9 cellular contexts compared by ENCODE assay signal in the genomic region with DNA sequence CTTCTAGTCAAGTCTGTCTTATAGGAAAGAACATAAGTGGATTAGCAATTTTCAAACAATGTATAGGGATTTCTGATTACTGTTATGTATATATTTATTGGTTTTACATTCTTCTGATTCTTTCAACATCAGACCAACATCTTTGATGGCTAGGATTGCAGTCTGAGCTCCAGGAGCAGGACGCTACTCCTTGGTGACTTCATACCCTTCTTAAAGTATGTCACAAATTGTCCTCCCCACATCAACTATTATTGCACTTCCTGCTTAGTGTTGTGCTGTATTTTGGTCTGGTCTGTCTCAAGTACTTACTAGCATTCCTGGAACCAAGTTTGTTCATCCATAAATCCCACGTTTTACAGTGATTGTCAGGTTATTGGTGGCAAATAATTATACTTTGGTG. TPM values are rescaled to one million over a fixed set of nuclear protein-coding genes. Genes with fewer than 3 reads are reported as not detected.
A peak's percentile ranks its signal among the peaks of the same experiment; 100 is the strongest.
DNase-seq lines count a peak whose midpoint lies in the region; ATAC-seq, FAIRE-seq and TF ChIP-seq lines count a peak whose summit lies in the region.
"Had no signal": no experiment of that assay in that cellular context is flagged by ENCODE, and none has a peak within 500 bp of the region (broad histone marks: within the 10 kb centered on the region; RNA-seq: fewer than 3 reads in every experiment).

No MANE protein-coding gene starts in this region.

- TF ChIP-seq POLR2A in A549 (IDR thresholded peaks at IDR 0.05; ENCODE audit: low read length) (no peak), gastroesophageal sphincter (IDR thresholded peaks at IDR 0.05) (no peak)

- H3K4me1 ChIP-seq in A549 (peaks cover 38% of the 10 kb centered on the region), HEK293 (ENCODE audit: control insufficient read depth, insufficient read depth, low read length) (peaks cover 51% of the 10 kb centered on the region), gastroesophageal sphincter (peaks cover 0 to 4% (median 0%) of the 10 kb centered on the region in 3 donors)

- no peak overlapping the region for H3K4me3 ChIP-seq in A549
- H3K4me3 ChIP-seq in HEK293 (ENCODE audit: low read depth, low read length) = no peak overlapping the region
- no peak overlapping the region for H3K4me3 ChIP-seq in gastroesophageal sphincter

- H3K36me3 ChIP-seq in HEK293 (ENCODE audit: control insufficient read depth in 2 of 2, insufficient read depth in 1 of 2, low read length in 2 of 2) = no peaks in the 10 kb centered on the region
- H3K36me3 ChIP-seq in gastroesophageal sphincter = no peaks in the 10 kb centered on the region

- FAIRE-seq in A549 (lab: Jason Lieb, UNC) = no peak

- H3K27ac ChIP-seq in A549 = peak overlapping the region; percentile 80 to 84
- peak overlapping the region; percentile 77 for H3K27ac ChIP-seq in HEK293 (ENCODE audit: extremely low read depth, low read depth, low read length)
- no peak overlapping the region for H3K27ac ChIP-seq in gastroesophageal sphincter

- TF ChIP-seq RAD21 in A549 (conservative IDR thresholded peaks at IDR 0.05 in 1 of 2, IDR thresholded peaks at IDR 0.05 in 1 of 2) = no peak

- DNase-seq in A549 (ENCODE audit: low read depth in 1 of 2, low spot score in 1 of 2) (peak in 1 of 2 experiments; percentile 48), amniotic epithelial cell (ENCODE audit: low read depth) (peak; percentile 62), iris pigment epithelial cell (ENCODE audit: low read depth) (peak; percentile 82), NCI-H446 (lab: John Stamatoyannopoulos, UW) (no peak)
- DNase-seq: activated CD4-positive, CD25-positive, alpha-beta regulatory T cell treated with anti-CD3 and anti-CD28 coated beads, Interleukin-2, amount 50 U/mL, for 72 hours had no signal

- TF ChIP-seq CTCF in A549 (IDR thresholded peaks at IDR 0.05) = no peak
- TF ChIP-seq CTCF in HEK293 (tag by site-specific recombination; IDR thresholded peaks at IDR 0.05) = no peak
- TF ChIP-seq CTCF in gastroesophageal sphincter (IDR thresholded peaks at IDR 0.05) = no peak

- POLR2A ChIA-PET in A549 (lab: Yijun Ruan, JAX) = no interaction called here
- POLR2A ChIA-PET in HEK293 (lab: Yijun Ruan, JAX) = interaction anchor here (1.0 kb wide), 1 partner anchor 23 kb away, joined by 3 read pairs; no protein-coding TSS in a partner anchor

- ATAC-seq in A549 = peak in 1 of 2 experiments; percentile 66; a peak in 3 of 6 replicates
- ATAC-seq in gastroesophageal sphincter = no peak
- ATAC-seq in GM19467 (IDR thresholded peaks at IDR 0.05; ENCODE audit: unreplicated experiment) = no peak
- ATAC-seq in GM19351 (IDR thresholded peaks at IDR 0.05; ENCODE audit: unreplicated experiment) = no peak

- peak overlapping the region; percentile 58 for H3K4me2 ChIP-seq in A549

- no peaks in the 10 kb centered on the region for H3K9me3 ChIP-seq in A549
- no peaks in the 10 kb centered on the region for H3K9me3 ChIP-seq in HEK293 (ENCODE audit: control insufficient read depth, insufficient read depth, low read depth, low read length)
- no peaks in the 10 kb centered on the region for H3K9me3 ChIP-seq in gastroesophageal sphincter

- no peak for TF ChIP-seq EP300 in A549 (IDR thresholded peaks at IDR 0.05)
- no peak for TF ChIP-seq EP300 in gastroesophageal sphincter (IDR thresholded peaks at IDR 0.05)

- 19% methylated on average over 2 of the region's 2 CpGs for WGBS in A549 (ENCODE audit: missing lambda C conversion rate)
- WGBS in gastroesophageal sphincter (ENCODE audit: low coverage in 1 of 2), 2 donors = 74 to 88% methylated on average over 2 of the region's 2 CpGs

- CTCF ChIA-PET in A549 (lab: Yijun Ruan, JAX) = interaction anchor here (1.0 kb wide), 1 partner anchor 48 kb away, joined by 5 read pairs; a partner anchor contains a TSS
- CTCF ChIA-PET in HEK293 (lab: Yijun Ruan, JAX) = interaction anchor here (0.9 kb wide), 1 partner anchor 10 kb away, joined by 4 read pairs; no protein-coding TSS in a partner anchor

- H3K27me3 ChIP-seq in gastroesophageal sphincter = no peaks in the 10 kb centered on the region

TF ChIP-seq in A549, 52 proteins besides CTCF, POLR2A, EP300 and RAD21 (continues in another document):
- no peak for TF ChIP-seq KDM5A (IDR thresholded peaks at IDR 0.05)
- no peak for TF ChIP-seq PHF8 (IDR thresholded peaks at IDR 0.05; ENCODE audit: borderline replicate concordance, low read depth)
- TF ChIP-seq, protein P1, sequence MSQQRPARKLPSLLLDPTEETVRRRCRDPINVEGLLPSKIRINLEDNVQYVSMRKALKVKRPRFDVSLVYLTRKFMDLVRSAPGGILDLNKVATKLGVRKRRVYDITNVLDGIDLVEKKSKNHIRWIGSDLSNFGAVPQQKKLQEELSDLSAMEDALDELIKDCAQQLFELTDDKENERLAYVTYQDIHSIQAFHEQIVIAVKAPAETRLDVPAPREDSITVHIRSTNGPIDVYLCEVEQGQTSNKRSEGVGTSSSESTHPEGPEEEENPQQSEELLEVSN (IDR thresholded peaks at IDR 0.05; ENCODE audit: borderline replicate concordance, low read depth) = no peak
- TF ChIP-seq FOSL2 (IDR thresholded peaks at IDR 0.05) = no peak
- no peak for TF ChIP-seq FOSL2 (CRISPR knock-in tag; IDR thresholded peaks at IDR 0.05)
- TF ChIP-seq, protein P2, sequence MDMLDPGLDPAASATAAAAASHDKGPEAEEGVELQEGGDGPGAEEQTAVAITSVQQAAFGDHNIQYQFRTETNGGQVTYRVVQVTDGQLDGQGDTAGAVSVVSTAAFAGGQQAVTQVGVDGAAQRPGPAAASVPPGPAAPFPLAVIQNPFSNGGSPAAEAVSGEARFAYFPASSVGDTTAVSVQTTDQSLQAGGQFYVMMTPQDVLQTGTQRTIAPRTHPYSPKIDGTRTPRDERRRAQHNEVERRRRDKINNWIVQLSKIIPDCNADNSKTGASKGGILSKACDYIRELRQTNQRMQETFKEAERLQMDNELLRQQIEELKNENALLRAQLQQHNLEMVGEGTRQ (IDR thresholded peaks at IDR 0.05) = no peak
- no peak for TF ChIP-seq CBX2 (IDR thresholded peaks at IDR 0.05; ENCODE audit: borderline replicate concordance, low read depth)
- TF ChIP-seq, protein P3, sequence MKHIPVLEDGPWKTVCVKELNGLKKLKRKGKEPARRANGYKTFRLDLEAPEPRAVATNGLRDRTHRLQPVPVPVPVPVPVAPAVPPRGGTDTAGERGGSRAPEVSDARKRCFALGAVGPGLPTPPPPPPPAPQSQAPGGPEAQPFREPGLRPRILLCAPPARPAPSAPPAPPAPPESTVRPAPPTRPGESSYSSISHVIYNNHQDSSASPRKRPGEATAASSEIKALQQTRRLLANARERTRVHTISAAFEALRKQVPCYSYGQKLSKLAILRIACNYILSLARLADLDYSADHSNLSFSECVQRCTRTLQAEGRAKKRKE (CRISPR knock-in tag; IDR thresholded peaks at IDR 0.05; ENCODE audit: low read depth) = no peak
- no peak for TF ChIP-seq MAZ (IDR thresholded peaks at IDR 0.05; ENCODE audit: borderline replicate concordance, low read depth, low read length)

TF ChIP-seq in HEK293, 187 proteins besides CTCF, POLR2A, EP300 and RAD21:
- peak; percentile 50; the same call in 1 of the 2 replicates for TF ChIP-seq ZNF394 (tag by site-specific recombination; IDR thresholded peaks at IDR 0.05; ENCODE audit: borderline replicate concordance)
- no peak for TF ChIP-seq ZNF791 (tag by site-specific recombination; IDR thresholded peaks at IDR 0.05)

RNA-seq across cellular contexts. Expression of a gene that starts 49.0 kb away (rescaled TPM):
- 1.8 and 2.2 TPM in 2 replicates for polyA plus RNA-seq in A549 (2011; rRNA removed)
- polyA plus RNA-seq in A549 (2012; cell fraction: cytosol; rRNA removed) = 0.30 and 0.43 TPM in 2 replicates
- polyA plus RNA-seq in A549 (2012; cell fraction: nucleus; rRNA removed) = 0.60 and 0.74 TPM in 2 replicates
- polyA plus RNA-seq in A549 (2017; fragmentation: RNase III; extraction: RNeasy Plus Mini Kit Qiagen cat#74134 plus additional on column Dnase treatment) = 0.43 to 0.53 TPM (median 0.50 TPM) in 3 replicates
- polyA minus RNA-seq in A549 (2011; rRNA and poly(A)+ RNA removed) = 4.6 and 5.0 TPM in 2 replicates
- total RNA-seq in gastroesophageal sphincter = 100 to 1,000 TPM in 1 of 4 donors, 10 to 100 TPM in 2, 1 to 10 TPM in 1; 7.4 to 124 (median 59.9) TPM

Comparison
In these comparisons a context has a peak if more than half of its experiments do, and no peak if none do; other contexts are left out.
1. DNase-seq: peak in amniotic epithelial cell (single experiment) and iris pigment epithelial cell (single experiment); none in NCI-H446 (0 of 2).
2. H3K27ac ChIP-seq: peak in A549 (2 of 2) and HEK293 (single experiment); none in gastroesophageal sphincter (0 of 4).